Comparison of ENCODE assay signal across 7 cellular contexts in the genomic region with DNA sequence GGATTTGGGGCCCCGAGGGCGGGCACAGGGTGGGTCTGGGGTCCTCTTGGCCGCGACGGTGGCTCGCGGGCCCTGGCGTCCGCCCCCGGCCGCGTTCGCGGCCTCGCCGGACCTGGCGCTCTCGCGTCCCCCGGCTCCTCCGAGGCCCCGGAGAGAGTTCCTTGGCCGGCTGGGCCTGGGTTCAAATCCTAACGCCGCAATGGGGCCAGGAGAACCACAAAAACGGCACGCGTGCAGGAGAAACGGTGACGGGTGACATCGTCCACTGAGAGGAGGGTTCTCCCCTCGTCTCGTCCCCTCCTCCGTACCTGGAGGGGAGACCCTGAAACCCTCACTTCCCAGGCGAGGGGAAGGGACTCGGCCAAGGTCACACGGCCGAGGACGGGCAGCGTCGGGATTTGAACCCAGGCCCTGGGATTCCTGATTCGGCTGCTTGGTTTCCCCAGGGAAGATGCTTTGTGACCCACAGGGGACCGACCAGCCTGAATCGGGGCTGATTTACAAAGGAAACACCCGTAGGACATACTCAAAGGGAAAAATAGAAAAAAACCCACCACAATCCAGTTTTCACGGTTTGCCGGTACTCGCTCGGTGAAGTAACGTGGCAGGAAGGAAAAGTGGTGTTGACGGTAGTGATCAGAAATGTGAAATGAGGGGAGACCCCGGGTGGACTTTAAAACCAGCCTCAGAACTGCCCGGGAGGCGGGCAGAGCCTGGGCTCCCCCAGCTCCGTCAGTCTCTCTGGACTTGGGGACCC. TPM values are rescaled to one million over a fixed set of nuclear protein-coding genes. Genes with fewer than 3 reads are reported as not detected.
DNase-seq lines count a peak whose midpoint lies in the region; ATAC-seq lines count a peak whose summit lies in the region.
"Had no signal": no experiment of that assay in that cellular context is flagged by ENCODE, and none has a peak within 500 bp of the region (broad histone marks: within the 10 kb centered on the region; RNA-seq: fewer than 3 reads in every experiment).

No MANE protein-coding gene starts in this region.

- H3K27ac Mint-ChIP-seq in activated naive CD8-positive, alpha-beta T cell treated with anti-CD3 and anti-CD28 coated beads, Interleukin-2, amount 50 U/mL, for 24 hours, result peak overlapping the region; percentile 100

- DNase-seq in activated T-cell treated with anti-CD3 and anti-CD28 coated beads for 4 hours, result peak; percentile 4
- no peak for DNase-seq in activated T-cell treated with anti-CD3 and anti-CD28 coated beads, Interleukin-2, amount 50 U/mL, for 1 hour
- DNase-seq in activated naive CD8-positive, alpha-beta T cell treated with anti-CD3 and anti-CD28 coated beads, Interleukin-2, amount 50 U/mL, for 24 hours, result peak; percentile 41
- DNase-seq in kidney glomerular epithelial cell (lab: John Stamatoyannopoulos, UW), result no peak

- H3K9me3 ChIP-seq in mononuclear cell (ENCODE audit: low read depth, low read length), result no peaks in the 10 kb centered on the region

- no peaks in the 10 kb centered on the region for H3K27me3 ChIP-seq in mononuclear cell (ENCODE audit: insufficient read depth, low read length)

- peak overlapping the region; percentile 100 for H3K4me3 Mint-ChIP-seq in activated naive CD8-positive, alpha-beta T cell treated with anti-CD3 and anti-CD28 coated beads, Interleukin-2, amount 50 U/mL, for 24 hours

- peaks cover 73% of the 10 kb centered on the region for H3K36me3 Mint-ChIP-seq in activated naive CD8-positive, alpha-beta T cell treated with anti-CD3 and anti-CD28 coated beads, Interleukin-2, amount 50 U/mL, for 24 hours (ENCODE audit: low read depth)

- ATAC-seq in activated naive CD8-positive, alpha-beta T cell treated with anti-CD3 and anti-CD28 coated beads, Interleukin-2, amount 50 U/mL, for 24 hours, result no peak
- ATAC-seq in GM18861 (IDR thresholded peaks at IDR 0.05; ENCODE audit: unreplicated experiment), result no peak

- peaks cover 3% of the 10 kb centered on the region for H3K27me3 Mint-ChIP-seq in activated naive CD8-positive, alpha-beta T cell treated with anti-CD3 and anti-CD28 coated beads, Interleukin-2, amount 50 U/mL, for 24 hours

- H3K4me3 ChIP-seq in mononuclear cell (ENCODE audit: low read length), result peak overlapping the region; percentile 94

- H3K4me1 Mint-ChIP-seq in activated naive CD8-positive, alpha-beta T cell treated with anti-CD3 and anti-CD28 coated beads, Interleukin-2, amount 50 U/mL, for 24 hours, result peaks cover 77% of the 10 kb centered on the region

- peaks cover 79% of the 10 kb centered on the region for H3K4me1 ChIP-seq in mononuclear cell (ENCODE audit: insufficient read depth, low read length)

- no peaks in the 10 kb centered on the region for H3K9me3 Mint-ChIP-seq in activated naive CD8-positive, alpha-beta T cell treated with anti-CD3 and anti-CD28 coated beads, Interleukin-2, amount 50 U/mL, for 24 hours

RNA-seq across cellular contexts. Expression of a gene that starts 0.7 kb away (rescaled TPM):
- total RNA-seq in mononuclear cell, result 140 TPM

RNA-seq across cellular contexts. Expression of a gene that starts 1.0 kb away (rescaled TPM):
- total RNA-seq in mononuclear cell, result 107 TPM

RNA-seq across cellular contexts. Expression of a gene that starts 55.8 kb away (rescaled TPM):
- total RNA-seq in mononuclear cell, result 0.84 TPM
- total RNA-seq: pulmonary artery endothelial cell had no signal

RNA-seq across cellular contexts. Expression of a gene that starts 56.7 kb away (rescaled TPM):
- total RNA-seq in mononuclear cell, result 8.5 TPM

RNA-seq across cellular contexts. Expression of a gene that starts 57.3 kb away (rescaled TPM):
- 3.5 TPM for total RNA-seq in mononuclear cell

Comparison
In these comparisons a context has a peak if more than half of its experiments do, and no peak if none do; other contexts are left out.
1. DNase-seq: peak in activated T-cell treated with anti-CD3 and anti-CD28 coated beads for 4 hours (single experiment) and activated naive CD8-positive, alpha-beta T cell treated with anti-CD3 and anti-CD28 coated beads, Interleukin-2, amount 50 U/mL, for 24 hours (single experiment); none in activated T-cell treated with anti-CD3 and anti-CD28 coated beads, Interleukin-2, amount 50 U/mL, for 1 hour (single experiment) and kidney glomerular epithelial cell (single experiment).